In genomic region chr5:150401376-150402201, GRCh38 we compare ENCODE assay signal across 13 cellular contexts. TPM values are rescaled to one million over a fixed set of nuclear protein-coding genes. Genes with fewer than 3 reads are reported as not detected.
DNase-seq lines count a peak whose midpoint lies in the region; ATAC-seq and TF ChIP-seq lines count a peak whose summit lies in the region.
"Had no signal": no experiment of that assay in that cellular context is flagged by ENCODE, and none has a peak within 500 bp of the region (broad histone marks: within the 10 kb centered on the region; RNA-seq: fewer than 3 reads in every experiment).

No MANE protein-coding gene starts in this region.

- H3K27me3 ChIP-seq in cardiac muscle cell, result no peaks in the 10 kb centered on the region

- H3K9ac ChIP-seq in SK-N-MC (ENCODE audit: insufficient read length), result no peak overlapping the region

- no peak for ATAC-seq in effector memory CD8-positive, alpha-beta T cell (replicated peaks)
- no peak for ATAC-seq in stimulated activated naive CD8-positive, alpha-beta T cell treated with anti-CD3 and anti-CD28 coated beads, Interleukin-15, amount 100 ng/mL, for 72 hours
- no peak for ATAC-seq in GM21360 (IDR thresholded peaks at IDR 0.05; ENCODE audit: unreplicated experiment)
- ATAC-seq in HG03571 (IDR thresholded peaks at IDR 0.05; ENCODE audit: unreplicated experiment), result no peak
- ATAC-seq: HCT116, psoas muscle, SK-N-SH treated with all-trans-retinoic acid at 6 μM for 48 hours had no signal

- DNase-seq in cardiac muscle cell (ENCODE audit: low read depth in 1 of 2, low spot score in 1 of 2), result no peak
- no peak for DNase-seq in cardiac septum (ENCODE audit: low spot score)
- no peak for DNase-seq in SK-N-MC (ENCODE audit: low read depth, low spot score)
- no peak for DNase-seq in effector memory CD8-positive, alpha-beta T cell
- no peak for DNase-seq in stimulated activated naive CD8-positive, alpha-beta T cell treated with anti-CD3 and anti-CD28 coated beads, Interleukin-15, amount 100 ng/mL, for 72 hours
- no peak for DNase-seq in HPDE6-E6E7 (ENCODE audit: extremely low spot score)
- DNase-seq: activated CD4-positive, alpha-beta T cell treated with anti-CD3 and anti-CD28 coated beads, Interleukin-2, amount 50 U/mL, for 1 hour; dermis blood vessel endothelial cell; psoas muscle had no signal

- no peaks in the 10 kb centered on the region for H3K27me3 Mint-ChIP-seq in effector memory CD8-positive, alpha-beta T cell
- H3K27me3 Mint-ChIP-seq in stimulated activated naive CD8-positive, alpha-beta T cell treated with anti-CD3 and anti-CD28 coated beads, Interleukin-15, amount 100 ng/mL, for 72 hours, result no peaks in the 10 kb centered on the region

- peaks cover 6% of the 10 kb centered on the region for H3K36me3 ChIP-seq in cardiac muscle cell
- peaks cover 21% of the 10 kb centered on the region for H3K36me3 ChIP-seq in SK-N-MC (ENCODE audit: insufficient read depth, low read length)

- H3K4me3 ChIP-seq in cardiac muscle cell (no peak overlapping the region), SK-N-MC (no peak overlapping the region)
- H3K4me3 ChIP-seq: psoas muscle had no signal

- H3K27ac ChIP-seq in cardiac muscle cell (peak overlapping the region; percentile 50), SK-N-MC (0 out of 2 replicates have a peak overlapping the region, but pooled peaks have one; percentile 31)
- H3K27ac ChIP-seq: psoas muscle had no signal

- H3K4me1 ChIP-seq in cardiac muscle cell (ENCODE audit: low read depth), result peaks cover 12% of the 10 kb centered on the region
- H3K4me1 ChIP-seq: psoas muscle had no signal

- no peak for TF ChIP-seq CTCF in cardiac muscle cell (IDR thresholded peaks at IDR 0.05; ENCODE audit: low read depth, low read length)

- H3K9me3 ChIP-seq in cardiac muscle cell (ENCODE audit: low read depth), result no peaks in the 10 kb centered on the region
- H3K9me3 ChIP-seq in SK-N-MC (ENCODE audit: low read depth, low read length), result no peaks in the 10 kb centered on the region
- H3K9me3 ChIP-seq: psoas muscle had no signal

- H3K4me3 Mint-ChIP-seq in effector memory CD8-positive, alpha-beta T cell, result no peak overlapping the region
- H3K4me3 Mint-ChIP-seq in stimulated activated naive CD8-positive, alpha-beta T cell treated with anti-CD3 and anti-CD28 coated beads, Interleukin-15, amount 100 ng/mL, for 72 hours, result no peak overlapping the region

- H3K9me3 Mint-ChIP-seq in effector memory CD8-positive, alpha-beta T cell, result no peaks in the 10 kb centered on the region
- no peaks in the 10 kb centered on the region for H3K9me3 Mint-ChIP-seq in stimulated activated naive CD8-positive, alpha-beta T cell treated with anti-CD3 and anti-CD28 coated beads, Interleukin-15, amount 100 ng/mL, for 72 hours

- peaks cover 28 to 29% of the 10 kb centered on the region in 2 donors for H3K4me1 Mint-ChIP-seq in effector memory CD8-positive, alpha-beta T cell (ENCODE audit: low read depth in 2 of 2)
- peaks cover 6% of the 10 kb centered on the region for H3K4me1 Mint-ChIP-seq in stimulated activated naive CD8-positive, alpha-beta T cell treated with anti-CD3 and anti-CD28 coated beads, Interleukin-15, amount 100 ng/mL, for 72 hours

- H3K27ac Mint-ChIP-seq in effector memory CD8-positive, alpha-beta T cell, result peak overlapping the region; percentile 74 to 93
- peak overlapping the region; percentile 42 to 88 for H3K27ac Mint-ChIP-seq in stimulated activated naive CD8-positive, alpha-beta T cell treated with anti-CD3 and anti-CD28 coated beads, Interleukin-15, amount 100 ng/mL, for 72 hours

- peaks cover 100% of the 10 kb centered on the region for H3K36me3 Mint-ChIP-seq in effector memory CD8-positive, alpha-beta T cell (ENCODE audit: insufficient read depth)

- intact Hi-C loops in cardiac septum (cut with DNase I), result no loop called here

RNA-seq across cellular contexts. Expression of gene CD74, which starts 11.1 kb away (rescaled TPM):
- total RNA-seq in cardiac muscle cell (11.7 and 12.6 TPM in 2 replicates), cardiac septum (239 TPM)
- 16.3 and 23.7 TPM in 2 replicates for polyA plus RNA-seq in cardiac muscle cell

RNA-seq across cellular contexts. Expression of gene TCOF1, which starts 44.1 kb away (rescaled TPM):
- 29.5 and 46.0 TPM in 2 replicates for total RNA-seq in cardiac muscle cell
- polyA plus RNA-seq in cardiac muscle cell, result 31.4 and 37.7 TPM in 2 replicates
- 15.5 TPM for total RNA-seq in cardiac septum

RNA-seq across cellular contexts. Expression of gene RPS14, which starts 48.0 kb away (rescaled TPM):
- total RNA-seq in cardiac muscle cell, result 2,228 and 2,781 TPM in 2 replicates
- polyA plus RNA-seq in cardiac muscle cell, result 1,307 and 1,584 TPM in 2 replicates
- total RNA-seq in cardiac septum, result 852 TPM

Comparison
In these comparisons a context has a peak if more than half of its experiments do, and no peak if none do; other contexts are left out.
1. RNA of gene CD74, which starts 11.1 kb away (total RNA-seq): 239 TPM in cardiac septum (single experiment); 11.7 to 12.6 TPM in cardiac muscle cell; every median in the first group is over 10 times any median in the second.